Comparison of ENCODE assay signal across 8 cellular contexts in genomic region chr7:28389504-28390385, GRCh38. TPM values are rescaled to one million over a fixed set of nuclear protein-coding genes. Genes with fewer than 3 reads are reported as not detected.
DNase-seq lines count a peak whose midpoint lies in the region; ATAC-seq and TF ChIP-seq lines count a peak whose summit lies in the region.

No MANE protein-coding gene starts in this region.

- POLR2A ChIA-PET in T-cell (lab: Charles Lee): no interaction called here

- H3K4me3 Mint-ChIP-seq in T-cell: no peak overlapping the region

- no peaks in the 10 kb centered on the region for H3K9me3 Mint-ChIP-seq in T-cell

- H3K9me3 ChIP-seq in neutrophil: no peaks in the 10 kb centered on the region

- peaks cover 35% of the 10 kb centered on the region for H3K27me3 ChIP-seq in neutrophil

- no peaks in the 10 kb centered on the region for H3K4me1 ChIP-seq in neutrophil (ENCODE audit: control insufficient read depth in 1 of 2, insufficient read depth in 1 of 2, low read depth in 1 of 2, low read length in 1 of 2)

- no peak overlapping the region for H3K27ac Mint-ChIP-seq in T-cell

- no peaks in the 10 kb centered on the region for H3K36me3 ChIP-seq in neutrophil

- ATAC-seq in GM21717 (IDR thresholded peaks at IDR 0.05; ENCODE audit: unreplicated experiment) (no peak), GM21529 (IDR thresholded peaks at IDR 0.05; ENCODE audit: unreplicated experiment) (no peak), T-cell (replicated peaks in 1 of 4) (no peak)

- TF ChIP-seq CTCF in fibroblast of pulmonary artery (IDR thresholded peaks at IDR 0.05; ENCODE audit: low read length, missing control alignments) (peak; percentile 70), neutrophil (IDR thresholded peaks at IDR 0.05) (peak; percentile 15)

- peaks cover 0 to 6% (median 2%) of the 10 kb centered on the region in 3 donors for H3K4me1 Mint-ChIP-seq in T-cell

- H3K27ac ChIP-seq in neutrophil: no peak overlapping the region

- H3K27me3 Mint-ChIP-seq in T-cell: peaks cover 20 to 34% of the 10 kb centered on the region in 2 donors

- no peaks in the 10 kb centered on the region for H3K36me3 Mint-ChIP-seq in T-cell

- peak overlapping the region; percentile 42 for H3K4me3 ChIP-seq in fibroblast of pulmonary artery (replicated peaks; ENCODE audit: low read depth, low read length)
- no peak overlapping the region for H3K4me3 ChIP-seq in neutrophil (ENCODE audit: low read depth in 1 of 2, low read length in 1 of 2)

- CTCF ChIA-PET in T-cell (lab: Charles Lee): interaction anchor here (0.5 to 1.3 kb wide), 8 partner anchors 24 to 939 kb away, joined by 3 to 7 read pairs (median 3); no protein-coding TSS in a partner anchor

- DNase-seq in GF-D8 (lab: John Stamatoyannopoulos, UW): peak; percentile 45
- DNase-seq in NAMALWA (ENCODE audit: low spot score): peak; percentile 89
- peak; percentile 68 for DNase-seq in SK-N-DZ (ENCODE audit: low spot score)
- DNase-seq in fibroblast of pulmonary artery (ENCODE audit: low read depth): peak; percentile 81
- DNase-seq in T-cell: no peak

RNA-seq across cellular contexts. Expression of gene CREB5, which starts 22.6 kb away (rescaled TPM):
- polyA plus RNA-seq in SK-N-DZ (2014; cell fraction: cytosol; rRNA removed): 0.13 and 2.1 TPM in 2 replicates
- polyA plus RNA-seq in SK-N-DZ (2014; cell fraction: nucleus; rRNA removed): 0.53 and 1.3 TPM in 2 replicates
- under 1 TPM; 0.03 to 0.58 (median 0.23) TPM for total RNA-seq in T-cell

Comparison
In these comparisons a context has a peak if more than half of its experiments do, and no peak if none do; other contexts are left out.
1. DNase-seq: peak in GF-D8 (single experiment), NAMALWA (single experiment), SK-N-DZ (single experiment) and fibroblast of pulmonary artery (single experiment); none in T-cell (0 of 34).